In the genomic region with DNA sequence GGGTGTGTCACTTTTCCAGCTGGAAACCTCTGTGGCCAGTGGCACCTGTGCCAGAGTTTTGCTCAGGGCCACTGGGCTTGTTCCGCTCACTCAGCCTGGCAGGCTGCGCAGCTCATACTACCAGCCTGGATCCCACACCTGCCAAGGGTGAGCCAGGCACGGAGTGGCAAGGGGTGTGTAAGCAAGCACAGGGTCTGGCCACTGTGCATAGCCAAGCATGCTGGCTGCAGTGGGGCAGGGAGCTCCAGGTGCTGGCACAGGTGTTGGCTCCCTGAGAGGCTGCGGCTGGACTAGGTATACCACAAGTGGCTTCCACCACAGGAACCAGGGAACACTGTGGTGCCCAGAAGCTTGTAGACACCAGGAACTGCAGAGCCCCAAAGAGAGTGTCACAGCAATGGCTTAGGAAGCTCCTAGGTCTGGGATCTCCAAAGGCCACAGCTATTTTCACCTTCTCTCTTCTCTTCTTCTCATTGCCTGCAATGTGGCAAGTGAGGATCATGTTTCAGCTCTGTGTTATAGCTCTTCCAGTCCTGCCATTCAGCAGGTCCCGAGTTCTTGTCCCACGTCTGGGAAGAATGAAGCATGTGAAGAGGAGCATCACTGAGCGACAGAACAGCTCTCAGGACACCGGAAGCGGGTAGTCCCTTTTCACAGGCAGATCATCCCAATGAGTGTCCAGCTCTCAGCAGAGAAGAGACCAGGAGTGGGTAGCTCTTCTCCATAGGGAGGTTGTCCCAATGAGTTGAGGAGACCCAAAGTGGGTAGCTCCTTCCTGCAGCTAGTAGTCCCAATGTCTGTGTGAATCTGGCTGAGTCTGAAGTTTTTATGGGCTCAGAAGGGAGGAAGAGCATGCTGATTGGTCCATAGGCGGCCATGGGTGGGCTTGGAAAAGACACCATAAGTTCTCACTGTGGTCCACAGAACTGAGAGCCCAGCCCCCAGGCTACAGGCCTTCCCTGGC, we compare ENCODE assay signal across 2 cellular contexts.
TF ChIP-seq lines count a peak whose summit lies in the region.

No MANE protein-coding gene starts in this region.

TF ChIP-seq in GM23338, 12 proteins besides CTCF, POLR2A, EP300 and RAD21 (continues in another document):
- no peak for TF ChIP-seq POLR2AphosphoS5 (IDR thresholded peaks at IDR 0.05; ENCODE audit: low read depth)
- TF ChIP-seq NANOG (IDR thresholded peaks at IDR 0.05; ENCODE audit: borderline replicate concordance) = no peak
- no peak for TF ChIP-seq ETS1 (IDR thresholded peaks at IDR 0.05)
- TF ChIP-seq JUNB (IDR thresholded peaks at IDR 0.05; ENCODE audit: unreplicated experiment) = no peak
- TF ChIP-seq ZNF331 (CRISPR knock-in tag; IDR thresholded peaks at IDR 0.05; ENCODE audit: low read depth) = no peak
- TF ChIP-seq, protein P1, sequence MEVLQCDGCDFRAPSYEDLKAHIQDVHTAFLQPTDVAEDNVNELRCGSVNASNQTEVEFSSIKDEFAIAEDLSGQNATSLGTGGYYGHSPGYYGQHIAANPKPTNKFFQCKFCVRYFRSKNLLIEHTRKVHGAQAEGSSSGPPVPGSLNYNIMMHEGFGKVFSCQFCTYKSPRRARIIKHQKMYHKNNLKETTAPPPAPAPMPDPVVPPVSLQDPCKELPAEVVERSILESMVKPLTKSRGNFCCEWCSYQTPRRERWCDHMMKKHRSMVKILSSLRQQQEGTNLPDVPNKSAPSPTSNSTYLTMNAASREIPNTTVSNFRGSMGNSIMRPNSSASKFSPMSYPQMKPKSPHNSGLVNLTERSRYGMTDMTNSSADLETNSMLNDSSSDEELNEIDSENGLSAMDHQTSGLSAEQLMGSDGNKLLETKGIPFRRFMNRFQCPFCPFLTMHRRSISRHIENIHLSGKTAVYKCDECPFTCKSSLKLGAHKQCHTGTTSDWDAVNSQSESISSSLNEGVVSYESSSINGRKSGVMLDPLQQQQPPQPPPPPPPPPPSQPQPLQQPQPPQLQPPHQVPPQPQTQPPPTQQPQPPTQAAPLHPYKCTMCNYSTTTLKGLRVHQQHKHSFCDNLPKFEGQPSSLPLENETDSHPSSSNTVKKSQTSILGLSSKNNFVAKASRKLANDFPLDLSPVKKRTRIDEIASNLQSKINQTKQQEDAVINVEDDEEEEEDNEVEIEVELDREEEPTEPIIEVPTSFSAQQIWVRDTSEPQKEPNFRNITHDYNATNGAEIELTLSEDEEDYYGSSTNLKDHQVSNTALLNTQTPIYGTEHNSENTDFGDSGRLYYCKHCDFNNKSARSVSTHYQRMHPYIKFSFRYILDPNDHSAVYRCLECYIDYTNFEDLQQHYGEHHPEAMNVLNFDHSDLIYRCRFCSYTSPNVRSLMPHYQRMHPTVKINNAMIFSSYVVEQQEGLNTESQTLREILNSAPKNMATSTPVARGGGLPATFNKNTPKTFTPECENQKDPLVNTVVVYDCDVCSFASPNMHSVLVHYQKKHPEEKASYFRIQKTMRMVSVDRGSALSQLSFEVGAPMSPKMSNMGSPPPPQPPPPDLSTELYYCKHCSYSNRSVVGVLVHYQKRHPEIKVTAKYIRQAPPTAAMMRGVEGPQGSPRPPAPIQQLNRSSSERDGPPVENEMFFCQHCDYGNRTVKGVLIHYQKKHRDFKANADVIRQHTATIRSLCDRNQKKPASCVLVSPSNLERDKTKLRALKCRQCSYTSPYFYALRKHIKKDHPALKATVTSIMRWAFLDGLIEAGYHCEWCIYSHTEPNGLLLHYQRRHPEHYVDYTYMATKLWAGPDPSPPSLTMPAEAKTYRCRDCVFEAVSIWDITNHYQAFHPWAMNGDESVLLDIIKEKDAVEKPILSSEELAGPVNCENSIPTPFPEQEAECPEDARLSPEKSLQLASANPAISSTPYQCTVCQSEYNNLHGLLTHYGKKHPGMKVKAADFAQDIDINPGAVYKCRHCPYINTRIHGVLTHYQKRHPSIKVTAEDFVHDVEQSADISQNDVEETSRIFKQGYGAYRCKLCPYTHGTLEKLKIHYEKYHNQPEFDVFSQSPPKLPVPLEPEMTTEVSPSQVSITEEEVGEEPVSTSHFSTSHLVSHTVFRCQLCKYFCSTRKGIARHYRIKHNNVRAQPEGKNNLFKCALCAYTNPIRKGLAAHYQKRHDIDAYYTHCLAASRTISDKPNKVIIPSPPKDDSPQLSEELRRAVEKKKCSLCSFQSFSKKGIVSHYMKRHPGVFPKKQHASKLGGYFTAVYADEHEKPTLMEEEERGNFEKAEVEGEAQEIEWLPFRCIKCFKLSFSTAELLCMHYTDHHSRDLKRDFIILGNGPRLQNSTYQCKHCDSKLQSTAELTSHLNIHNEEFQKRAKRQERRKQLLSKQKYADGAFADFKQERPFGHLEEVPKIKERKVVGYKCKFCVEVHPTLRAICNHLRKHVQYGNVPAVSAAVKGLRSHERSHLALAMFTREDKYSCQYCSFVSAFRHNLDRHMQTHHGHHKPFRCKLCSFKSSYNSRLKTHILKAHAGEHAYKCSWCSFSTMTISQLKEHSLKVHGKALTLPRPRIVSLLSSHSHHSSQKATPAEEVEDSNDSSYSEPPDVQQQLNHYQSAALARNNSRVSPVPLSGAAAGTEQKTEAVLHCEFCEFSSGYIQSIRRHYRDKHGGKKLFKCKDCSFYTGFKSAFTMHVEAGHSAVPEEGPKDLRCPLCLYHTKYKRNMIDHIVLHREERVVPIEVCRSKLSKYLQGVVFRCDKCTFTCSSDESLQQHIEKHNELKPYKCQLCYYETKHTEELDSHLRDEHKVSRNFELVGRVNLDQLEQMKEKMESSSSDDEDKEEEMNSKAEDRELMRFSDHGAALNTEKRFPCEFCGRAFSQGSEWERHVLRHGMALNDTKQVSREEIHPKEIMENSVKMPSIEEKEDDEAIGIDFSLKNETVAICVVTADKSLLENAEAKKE (CRISPR knock-in tag; IDR thresholded peaks at IDR 0.05) = no peak
- no peak for TF ChIP-seq EZH2phosphoT487 (IDR thresholded peaks at IDR 0.05; ENCODE audit: unreplicated experiment)
- TF ChIP-seq ZNF114 (CRISPR knock-in tag; IDR thresholded peaks at IDR 0.05) = no peak
- TF ChIP-seq EZH2 (IDR thresholded peaks at IDR 0.05; ENCODE audit: low read depth, unreplicated experiment) = no peak
- TF ChIP-seq CREB1 (CRISPR knock-in tag; IDR thresholded peaks at IDR 0.05; ENCODE audit: low read depth) = no peak

TF ChIP-seq in K562, 482 proteins besides CTCF, POLR2A, EP300 and RAD21:
- 0 out of 2 replicates have a peak, but pooled peaks have one; percentile 52 for TF ChIP-seq TRIM28 (IDR thresholded peaks at IDR 0.05)
- no peak for TF ChIP-seq TBP (optimal IDR thresholded peaks at IDR 0.05; ENCODE audit: low read depth, low read length)
